Comparison of ENCODE assay signal across 31 cellular contexts in genomic region chr12:62908667-62909066, GRCh38.
"Had no signal": no experiment of that assay in that cellular context is flagged by ENCODE, and none has a peak within 500 bp of the region (broad histone marks: within the 10 kb centered on the region; RNA-seq: fewer than 3 reads in every experiment).

No MANE protein-coding gene starts in this region.

- H3K27me3 Mint-ChIP-seq: progenitor cell of endocrine pancreas had no signal

- H3K4me1 Mint-ChIP-seq: immature natural killer cell; naive B cell; natural killer cell; stimulated activated naive B cell treated with anti-CD40 and anti-IgM and Interleukin-4, amounts not matched to agents 10 μg/mL and 1 μg/mL and 100 μg/mL, for 72 hours had no signal

- H3K27ac ChIP-seq: left lung, lower lobe of right lung, neural progenitor cell, neutrophil, parathyroid adenoma, skin epidermis, testis, thyroid gland, transverse colon, upper lobe of left lung, vagina had no signal

- H3K4me3 Mint-ChIP-seq: immature natural killer cell; mesothelial cell of epicardium; naive B cell; natural killer cell; nephron progenitor cell; neural progenitor cell; stimulated activated naive B cell treated with anti-CD40 and anti-IgM and Interleukin-4, amounts not matched to agents 10 μg/mL and 1 μg/mL and 100 μg/mL, for 72 hours had no signal

- H3K27ac Mint-ChIP-seq: immature natural killer cell; mesothelial cell of epicardium; naive B cell; natural killer cell; neural progenitor cell; progenitor cell of endocrine pancreas; stimulated activated naive B cell treated with anti-CD40 and anti-IgM and Interleukin-4, amounts not matched to agents 10 μg/mL and 1 μg/mL and 100 μg/mL, for 72 hours had no signal

- H3K27me3 ChIP-seq: left lung, neural progenitor cell, neutrophil, stomach, testis, thyroid gland, transverse colon, upper lobe of left lung, vagina had no signal

- H3K4me1 ChIP-seq: lower lobe of right lung, neural progenitor cell, testis, thyroid gland, transverse colon, upper lobe of left lung, vagina had no signal

- H3K9ac ChIP-seq: neural progenitor cell, parathyroid adenoma had no signal

- H3K4me3 ChIP-seq: left lung, lower lobe of right lung, neural progenitor cell, skin epidermis, stomach, testis, thyroid gland, transverse colon, upper lobe of left lung, vagina had no signal

- H3K9me3 ChIP-seq: left lung, lower lobe of right lung, neutrophil, stomach, testis, thyroid gland, transverse colon, upper lobe of left lung, vagina had no signal

- H3K36me3 ChIP-seq: left lung, lower lobe of right lung, neural progenitor cell, neutrophil, stomach, thyroid gland, transverse colon, upper lobe of left lung, vagina had no signal

- DNase-seq: hypothalamus; immature natural killer cell; kidney; left colon; left lung; lower lobe of right lung; mammary epithelial cell; mesenchymal stem cell; naive B cell; natural killer cell; nephron progenitor cell; occipital lobe; right cardiac atrium; stimulated activated CD4-positive, alpha-beta T cell treated with anti-CD3 and anti-CD28 coated beads, Interleukin-12 subunit alpha, Interleukin-12 subunit beta, amount 100 ng/mL, for 4 hours; stimulated activated CD4-positive, alpha-beta T cell treated with anti-CD3 and anti-CD28 coated beads, Interleukin-15, amount 100 ng/mL, for 24 hours; stimulated activated CD4-positive, alpha-beta T cell treated with anti-CD3 and anti-CD28 coated beads, Interleukin-2, amount 100 ng/mL, for 24 hours; stimulated activated CD4-positive, alpha-beta T cell treated with anti-CD3 and anti-CD28 coated beads, Interleukin-4, amount 100 ng/mL, for 1 hour; stimulated activated naive B cell treated with anti-CD40 and anti-IgM and Interleukin-4, amounts not matched to agents 10 μg/mL and 1 μg/mL and 100 μg/mL, for 72 hours; stimulated activated naive CD8-positive, alpha-beta T cell treated with anti-CD3 and anti-CD28 coated beads, Interleukin-15, Interleukin-2, amounts not matched to agents 100 U/mL and 50 U/mL, for 24 hours; stomach; testis; thyroid gland; transverse colon; upper lobe of left lung had no signal

- H3K9me3 Mint-ChIP-seq: immature natural killer cell; mesothelial cell of epicardium; naive B cell; natural killer cell; nephron progenitor cell; neural progenitor cell; stimulated activated naive B cell treated with anti-CD40 and anti-IgM and Interleukin-4, amounts not matched to agents 10 μg/mL and 1 μg/mL and 100 μg/mL, for 72 hours had no signal

- H3K36me3 Mint-ChIP-seq: immature natural killer cell; mesothelial cell of epicardium; naive B cell; natural killer cell; stimulated activated naive B cell treated with anti-CD40 and anti-IgM and Interleukin-4, amounts not matched to agents 10 μg/mL and 1 μg/mL and 100 μg/mL, for 72 hours had no signal
